ENCODE assay signal across 1 cellular context in genomic region chr7:151851782-151852181, GRCh38.
TF ChIP-seq lines count a peak whose summit lies in the region.

No MANE protein-coding gene starts in this region.

TF ChIP-seq in liver, 16 proteins besides CTCF, POLR2A, EP300 and RAD21 (continued from another document):
- TF ChIP-seq REST (IDR thresholded peaks at IDR 0.05) (no peak), YY1 (IDR thresholded peaks at IDR 0.05) (no peak), ZBTB33 (IDR thresholded peaks at IDR 0.05) (no peak), TAF1 (conservative IDR thresholded peaks at IDR 0.05) (no peak), FOXA1 (IDR thresholded peaks at IDR 0.05) (no peak), MAX (IDR thresholded peaks at IDR 0.05) (no peak), RXRA (IDR thresholded peaks at IDR 0.05) (no peak), HNF4G (IDR thresholded peaks at IDR 0.05) (no peak), GABPA (IDR thresholded peaks at IDR 0.05 in 1 of 2, conservative IDR thresholded peaks at IDR 0.05 in 1 of 2) (no peak), ATF3 (IDR thresholded peaks at IDR 0.05) (no peak)
TF ChIP-seq in liver: peak in this region for 0.
